8 cellular contexts compared by ENCODE assay signal in the genomic region with DNA sequence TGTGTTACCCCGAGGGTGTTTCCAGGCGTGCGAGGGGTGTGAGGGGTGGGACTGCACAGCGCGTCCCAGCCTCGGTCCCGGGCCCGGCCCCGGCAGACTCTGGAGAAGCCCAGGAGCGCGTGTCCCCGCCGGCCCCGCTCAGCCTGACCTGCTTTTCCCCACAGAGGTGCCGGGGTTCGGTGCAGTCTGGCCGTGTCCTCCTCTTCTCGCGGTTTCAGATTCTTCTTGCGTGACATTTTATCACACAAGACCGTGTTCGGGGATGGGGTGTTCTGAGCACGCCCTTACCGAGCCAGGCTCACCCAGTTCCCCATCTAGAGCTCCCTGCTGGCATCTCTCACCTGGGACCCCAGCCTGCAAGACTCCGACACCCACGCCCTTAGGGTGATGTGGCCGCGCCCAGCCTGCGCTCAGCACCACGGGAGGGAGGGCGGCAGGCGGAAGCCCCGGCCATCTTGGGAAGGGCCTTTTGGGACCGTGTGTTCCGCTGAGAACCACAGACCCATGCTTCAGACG.
DNase-seq lines count a peak whose midpoint lies in the region; ATAC-seq, FAIRE-seq and TF ChIP-seq lines count a peak whose summit lies in the region.

No MANE protein-coding gene starts in this region.

- H3K36me3 Mint-ChIP-seq in T-helper 1 cell treated with Interleukin-12 subunit alpha and Interleukin-12 subunit beta and Interleukin-4 antibody, amounts not matched to agents 30 μg/mL and 1 μg/mL, for 36 hours (ENCODE audit: low read depth): no peaks in the 10 kb centered on the region
- H3K36me3 Mint-ChIP-seq in naive thymus-derived CD8-positive, alpha-beta T cell: no peaks in the 10 kb centered on the region

- in situ Hi-C loops in K562 (cut with MboI): no loop called here
- in situ Hi-C loops in ACHN (cut with HindIII; ENCODE audit: low pct_ligation_motif_present, low pct_unique_long_range_greater_than_20kb, low sequenced_read_pairs): no loop called here

- H3K79me2 ChIP-seq in K562 (ENCODE audit: control insufficient read depth, insufficient read depth, low read length): no peaks in the 10 kb centered on the region

- H2AFZ ChIP-seq in K562 (ENCODE audit: low read depth, low read length): peak overlapping the region; percentile 38; the same call in 1 of the 2 replicates

- BruUV-seq in K562 (replicated peaks; lab: Mats Ljungman, UMichigan): no TSS peak

- H3K4me3 ChIP-seq in K562 (peak overlapping the region; percentile 6; the same call in 1 of the 2 replicates), thoracic aorta (peak overlapping the region; percentile 56)

- H3K36me3 ChIP-seq in K562 (ENCODE audit: control insufficient read depth, insufficient read depth, low read length) (no peaks in the 10 kb centered on the region), thoracic aorta (no peaks in the 10 kb centered on the region)

- peak; percentile 95 for ATAC-seq in K562
- ATAC-seq in naive thymus-derived CD8-positive, alpha-beta T cell: peak; percentile 72 to 98
- ATAC-seq in thoracic aorta (ENCODE audit: insufficient number of reproducible peaks, low FRiP score, low read depth): no peak
- ATAC-seq in GM21367 (IDR thresholded peaks at IDR 0.05; ENCODE audit: unreplicated experiment): no peak
- no peak for ATAC-seq in GM18861 (IDR thresholded peaks at IDR 0.05; ENCODE audit: unreplicated experiment)
- ATAC-seq in HG02642 (IDR thresholded peaks at IDR 0.05; ENCODE audit: poor library complexity, unreplicated experiment): no peak

- intact Hi-C loops in K562 (cut with micrococcal nuclease): no loop called here

- H4K20me1 ChIP-seq in K562 (replicated peaks; ENCODE audit: control insufficient read depth, insufficient read depth, low read length): no peaks in the 10 kb centered on the region

- H3K27ac Mint-ChIP-seq in T-helper 1 cell treated with Interleukin-12 subunit alpha and Interleukin-12 subunit beta and Interleukin-4 antibody, amounts not matched to agents 30 μg/mL and 1 μg/mL, for 36 hours: peak overlapping the region; percentile 66
- H3K27ac Mint-ChIP-seq in naive thymus-derived CD8-positive, alpha-beta T cell: peak overlapping the region in 5 of 10 donors; percentile 44 to 92 (median 67)

- no peak for FAIRE-seq in K562 (lab: Jason Lieb, UNC)

- WGBS in K562 (ENCODE audit: insufficient coverage, low coverage, missing lambda C conversion rate): 8% methylated on average over 26 of the region's 36 CpGs

- H3K4me1 ChIP-seq in K562 (replicated peaks in 1 of 2; ENCODE audit: control insufficient read depth in 2 of 2, insufficient read depth in 2 of 2, low read length in 2 of 2) (peaks cover 0 to 9% of the 10 kb centered on the region in 2 experiments; a peak in 2 of 5 replicates), thoracic aorta (ENCODE audit: control insufficient read depth in 1 of 2, low read depth in 2 of 2) (no peaks in the 10 kb centered on the region)

- TF ChIP-seq CTCF in K562 (IDR thresholded peaks at IDR 0.05 in 2 of 3, conservative IDR thresholded peaks at IDR 0.05 in 1 of 3; ENCODE audit: insufficient read depth in 2 of 3, low read depth in 1 of 3, low read length in 3 of 3) (no peak), thoracic aorta (IDR thresholded peaks at IDR 0.05) (no peak)

- no peaks in the 10 kb centered on the region for H3K9me3 ChIP-seq in K562 (replicated peaks; ENCODE audit: control insufficient read depth, insufficient read depth, low read depth, low read length)
- no peaks in the 10 kb centered on the region for H3K9me3 ChIP-seq in thoracic aorta

- no peaks in the 10 kb centered on the region for H3K9me3 Mint-ChIP-seq in T-helper 1 cell treated with Interleukin-12 subunit alpha and Interleukin-12 subunit beta and Interleukin-4 antibody, amounts not matched to agents 30 μg/mL and 1 μg/mL, for 36 hours
- H3K9me3 Mint-ChIP-seq in naive thymus-derived CD8-positive, alpha-beta T cell: peaks cover 0 to 6% (median 0%) of the 10 kb centered on the region in 9 donors

- POLR2A ChIA-PET in K562 (lab: Yijun Ruan, JAX): no interaction called here
- POLR2A ChIA-PET in naive thymus-derived CD8-positive, alpha-beta T cell (lab: Charles Lee): no interaction called here

- H3K4me1 Mint-ChIP-seq in T-helper 1 cell treated with Interleukin-12 subunit alpha and Interleukin-12 subunit beta and Interleukin-4 antibody, amounts not matched to agents 30 μg/mL and 1 μg/mL, for 36 hours (ENCODE audit: low read depth): no peaks in the 10 kb centered on the region
- peaks cover 0 to 22% (median 1%) of the 10 kb centered on the region in 4 donors for H3K4me1 Mint-ChIP-seq in naive thymus-derived CD8-positive, alpha-beta T cell

- no peaks in the 10 kb centered on the region for H3K9me1 ChIP-seq in K562 (ENCODE audit: control insufficient read depth, insufficient read depth, low read length)

- peak; percentile 24 to 35 (median 28) for DNase-seq in K562 (ENCODE audit: extremely low read depth in 1 of 4, low spot score in 3 of 4)
- DNase-seq in naive thymus-derived CD8-positive, alpha-beta T cell: peak in 8 of 10 donors; percentile 25 to 65 (median 40)
- DNase-seq in thoracic aorta (ENCODE audit: low spot score): no peak
- DNase-seq in ACHN: no peak

- TF ChIP-seq EP300 in K562 (IDR thresholded peaks at IDR 0.05; ENCODE audit: low read length): no peak

- H3K4me3 Mint-ChIP-seq in T-helper 1 cell treated with Interleukin-12 subunit alpha and Interleukin-12 subunit beta and Interleukin-4 antibody, amounts not matched to agents 30 μg/mL and 1 μg/mL, for 36 hours: peak overlapping the region; percentile 88
- peak overlapping the region; percentile 65 to 93 (median 80) for H3K4me3 Mint-ChIP-seq in naive thymus-derived CD8-positive, alpha-beta T cell

- H3K27me3 ChIP-seq in K562 (ENCODE audit: control insufficient read depth in 2 of 2, insufficient read depth in 2 of 2, low read length in 2 of 2) (peaks cover 2 to 20% of the 10 kb centered on the region in 2 experiments; a peak in 3 of 5 replicates), thoracic aorta (replicated peaks; ENCODE audit: insufficient read depth) (no peaks in the 10 kb centered on the region)

- H3K9ac ChIP-seq in K562 (ENCODE audit: insufficient read depth in 1 of 2, low read depth in 2 of 2, low read length in 2 of 2): no peak overlapping the region

- H3K27ac ChIP-seq in K562 (ENCODE audit: extremely low read depth, low read depth, low read length): no peak overlapping the region
- no peak overlapping the region for H3K27ac ChIP-seq in thoracic aorta

- CTCF ChIA-PET in K562 (lab: Yijun Ruan, JAX; ENCODE audit: low intra/inter-chr PET ratio): no interaction called here

- no peak for TF ChIP-seq POLR2A in K562 (conservative IDR thresholded peaks at IDR 0.05)

- H3K27me3 Mint-ChIP-seq in T-helper 1 cell treated with Interleukin-12 subunit alpha and Interleukin-12 subunit beta and Interleukin-4 antibody, amounts not matched to agents 30 μg/mL and 1 μg/mL, for 36 hours (ENCODE audit: low read depth): no peaks in the 10 kb centered on the region
- peaks cover 0 to 23% (median 3%) of the 10 kb centered on the region in 5 donors for H3K27me3 Mint-ChIP-seq in naive thymus-derived CD8-positive, alpha-beta T cell

- no peak for TF ChIP-seq RAD21 in K562 (CRISPR knock-in tag; conservative IDR thresholded peaks at IDR 0.05 in 1 of 2, IDR thresholded peaks at IDR 0.05 in 1 of 2)

- peak overlapping the region; percentile 25; the same call in 1 of the 2 replicates for H3K4me2 ChIP-seq in K562 (ENCODE audit: insufficient read depth, low read length)

TF ChIP-seq in K562, 482 proteins besides CTCF, POLR2A, EP300 and RAD21 (continues in another document):
- TF ChIP-seq EGR1 (conservative IDR thresholded peaks at IDR 0.05) (peak; percentile 59; the same call in 1 of the 2 replicates), ZNF143 (CRISPR knock-in tag; IDR thresholded peaks at IDR 0.05) (peak; percentile 82), GABPA (tag; conservative IDR thresholded peaks at IDR 0.05; ENCODE audit: low read depth) (0 out of 2 replicates have a peak, but pooled peaks have one; percentile 20), PRPF4 (IDR thresholded peaks at IDR 0.05; ENCODE audit: insufficient read depth, low read depth, low read length, poor library complexity, severe bottlenecking) (no peak), NFE2 (IDR thresholded peaks at IDR 0.05; ENCODE audit: low read depth) (no peak), HCFC1 (IDR thresholded peaks at IDR 0.05; ENCODE audit: low read depth, low read length) (peak; percentile 85), SREBF1 (IDR thresholded peaks at IDR 0.05; ENCODE audit: borderline replicate concordance, low read depth, low read length) (no peak), SIX5 (IDR thresholded peaks at IDR 0.05; ENCODE audit: borderline replicate concordance in 1 of 2, insufficient read depth in 1 of 2, low read depth in 1 of 2, low read length in 2 of 2) (peak; percentile 63 to 69; a peak in 3 of 4 replicates), YY1 (IDR thresholded peaks at IDR 0.05; ENCODE audit: borderline replicate concordance in 1 of 3, control insufficient read depth in 1 of 3, extremely low read depth in 1 of 3, insufficient read depth in 3 of 3, insufficient read length in 1 of 3, insufficient replicate concordance in 2 of 3, low read depth in 1 of 3, low read length in 2 of 3) (peak; percentile 76 to 98 (median 92)), STAT5A (IDR thresholded peaks at IDR 0.05; ENCODE audit: borderline replicate concordance, low read length) (no peak), SNRNP70 (optimal IDR thresholded peaks at IDR 0.05; ENCODE audit: low read depth, low read length) (no peak), PHF8 (IDR thresholded peaks at IDR 0.05; ENCODE audit: borderline replicate concordance, low read length) (no peak)
- TF ChIP-seq, protein P1, sequence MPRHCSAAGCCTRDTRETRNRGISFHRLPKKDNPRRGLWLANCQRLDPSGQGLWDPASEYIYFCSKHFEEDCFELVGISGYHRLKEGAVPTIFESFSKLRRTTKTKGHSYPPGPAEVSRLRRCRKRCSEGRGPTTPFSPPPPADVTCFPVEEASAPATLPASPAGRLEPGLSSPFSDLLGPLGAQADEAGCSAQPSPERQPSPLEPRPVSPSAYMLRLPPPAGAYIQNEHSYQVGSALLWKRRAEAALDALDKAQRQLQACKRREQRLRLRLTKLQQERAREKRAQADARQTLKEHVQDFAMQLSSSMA (CRISPR knock-in tag; IDR thresholded peaks at IDR 0.05): peak; percentile 98

Comparison
In these comparisons a context has a peak if more than half of its experiments do, and no peak if none do; other contexts are left out.
1. ATAC-seq: peak in K562 (single experiment) and naive thymus-derived CD8-positive, alpha-beta T cell (2 of 2); none in thoracic aorta (single experiment), GM21367 (single experiment), GM18861 (single experiment) and HG02642 (single experiment).
2. DNase-seq: peak in K562 (4 of 4) and naive thymus-derived CD8-positive, alpha-beta T cell (8 of 10); none in thoracic aorta (single experiment) and ACHN (single experiment).